ENCODE assay signal across 8 cellular contexts in the genomic region with DNA sequence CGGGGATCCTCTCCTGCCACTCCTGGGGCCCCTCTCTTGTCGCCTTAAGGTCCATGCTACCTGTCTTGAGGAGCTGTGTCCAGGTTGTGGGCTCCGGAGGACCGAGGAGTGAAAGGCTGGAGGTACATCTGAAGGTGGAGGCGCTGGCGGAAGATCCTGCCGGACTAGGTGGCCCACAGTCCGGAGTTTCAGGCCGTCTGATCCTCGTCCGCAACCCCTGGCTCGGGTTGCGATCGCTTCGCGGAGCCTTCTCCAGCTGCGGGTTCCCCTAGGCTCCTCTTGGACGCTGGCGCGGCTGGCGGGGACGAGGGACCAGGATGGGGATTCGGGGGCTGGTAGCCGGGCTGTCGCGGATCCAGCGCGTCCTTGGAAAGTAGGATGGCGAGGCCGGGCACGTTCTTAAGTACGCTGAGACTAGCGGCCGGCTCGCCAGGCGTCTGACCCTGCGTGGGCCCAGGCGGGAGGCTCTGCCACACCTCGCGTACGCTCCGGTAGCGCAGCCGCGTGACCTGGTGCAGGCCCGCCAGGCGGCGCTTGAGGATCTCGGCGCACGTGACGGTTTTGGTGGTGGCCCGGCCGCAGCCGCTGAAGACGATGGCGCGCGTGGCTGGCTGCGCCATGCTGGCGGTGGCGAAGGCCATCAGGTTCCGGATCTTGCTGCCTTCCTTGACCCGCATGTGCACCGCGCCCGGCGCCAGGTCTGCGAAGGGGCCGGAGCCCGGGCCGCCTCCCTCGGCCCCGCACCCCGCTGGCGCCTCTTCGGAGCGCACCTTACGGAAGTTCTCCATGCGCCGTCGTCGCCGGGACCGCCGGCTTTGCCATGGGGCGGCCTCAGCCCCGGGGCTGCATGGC. TPM values are rescaled to one million over a fixed set of nuclear protein-coding genes. Genes with fewer than 3 reads are reported as not detected.
A peak's percentile ranks its signal among the peaks of the same experiment; 100 is the strongest.
DNase-seq lines count a peak whose midpoint lies in the region; ATAC-seq, FAIRE-seq and TF ChIP-seq lines count a peak whose summit lies in the region.

No MANE protein-coding gene starts in this region.

- H3K4me3 ChIP-seq in NT2/D1 (ENCODE audit: insufficient read length, low read depth) (peak overlapping the region; percentile 82), thoracic aorta (peak overlapping the region; percentile 74)

- peak overlapping the region; percentile 87 to 89 for H3K27ac ChIP-seq in thoracic aorta

- in situ Hi-C loops in GM13976 (cut with MboI; ENCODE audit: low sequenced_read_pairs, unreplicated experiment) = no loop called here

- peak; percentile 37 for TF ChIP-seq CTCF in GM13976 (IDR thresholded peaks at IDR 0.05; ENCODE audit: borderline replicate concordance, control extremely low read depth, extremely low read depth, insufficient read depth, missing control alignments)
- TF ChIP-seq CTCF in thoracic aorta (IDR thresholded peaks at IDR 0.05) = peak; percentile 32
- TF ChIP-seq CTCF in D721Med (IDR thresholded peaks at IDR 0.05; ENCODE audit: insufficient read depth, missing control alignments) = no peak

- H3K36me3 ChIP-seq in NT2/D1 (ENCODE audit: insufficient read depth, insufficient read length, low read length) (no peaks in the 10 kb centered on the region), thoracic aorta (no peaks in the 10 kb centered on the region)

- H3K9me3 ChIP-seq in NT2/D1 (ENCODE audit: insufficient read depth, low read length) (no peaks in the 10 kb centered on the region), thoracic aorta (no peaks in the 10 kb centered on the region)

- H3K9ac ChIP-seq in NT2/D1 (ENCODE audit: insufficient read length, low read depth) = peak overlapping the region; percentile 92

- H3K27me3 ChIP-seq in NT2/D1 (ENCODE audit: insufficient read depth, insufficient read length) (peaks cover 30% of the 10 kb centered on the region), thoracic aorta (replicated peaks; ENCODE audit: insufficient read depth) (no peaks in the 10 kb centered on the region)

- no peak for FAIRE-seq in D721Med (lab: Jason Lieb, UNC)

- ATAC-seq in HG02840 (IDR thresholded peaks at IDR 0.05; ENCODE audit: low FRiP score, unreplicated experiment) (peak; percentile 36), thoracic aorta (ENCODE audit: insufficient number of reproducible peaks, low FRiP score, low read depth) (no peak)

- H3K4me1 ChIP-seq in NT2/D1 (ENCODE audit: insufficient read depth, insufficient read length) = peaks cover 18% of the 10 kb centered on the region
- H3K4me1 ChIP-seq in thoracic aorta (ENCODE audit: control insufficient read depth in 1 of 2, low read depth in 2 of 2) = peaks cover 16 to 50% of the 10 kb centered on the region in 2 donors

- DNase-seq in GM13976 (ENCODE audit: low spot score) (peak; percentile 76), NT2/D1 (ENCODE audit: low read depth, low spot score) (peak; percentile 39), activated gamma-delta T cell (lab: John Stamatoyannopoulos, UW) (peak; percentile 31), foreskin melanocyte (peak; percentile 62), nucleus accumbens (lab: John Stamatoyannopoulos, UW) (peak in 45 of 56 donors; percentile 10 to 74 (median 40)), thoracic aorta (ENCODE audit: low spot score) (peak; percentile 19), D721Med (ENCODE audit: insufficient read length, low spot score) (no peak)

RNA-seq across cellular contexts. Expression of a gene that starts 0.6 kb away (rescaled TPM):
- 10 to 100 TPM; 11.7 to 11.8 TPM for total RNA-seq in thoracic aorta

RNA-seq across cellular contexts. Expression of a gene that starts 18.1 kb away (rescaled TPM):
- total RNA-seq in thoracic aorta = 10 to 100 TPM; 45.2 to 66.3 TPM

RNA-seq across cellular contexts. Expression of a gene that starts 39.3 kb away (rescaled TPM):
- total RNA-seq in thoracic aorta = 1 to 10 TPM; 1.5 to 3.5 TPM

RNA-seq across cellular contexts. Expression of a gene that starts 49.4 kb away (rescaled TPM):
- 10 to 100 TPM; 61.1 to 85.6 TPM for total RNA-seq in thoracic aorta
